ENCODE assay signal across 8 cellular contexts in genomic region chr22:37485006-37485713, GRCh38. TPM values are rescaled to one million over a fixed set of nuclear protein-coding genes. Genes with fewer than 3 reads are reported as not detected.
DNase-seq lines count a peak whose midpoint lies in the region; ATAC-seq and TF ChIP-seq lines count a peak whose summit lies in the region.

No MANE protein-coding gene starts in this region.

- H3K27ac ChIP-seq in adrenal gland, result peak overlapping the region in 4 of 5 donors; percentile 51 to 88 (median 65)
- no peak overlapping the region for H3K27ac ChIP-seq in osteoblast (ENCODE audit: low read depth, low read length)
- H3K27ac ChIP-seq in tibial artery, result peak overlapping the region in 1 of 2 donors; percentile 33

- H3K79me2 ChIP-seq in osteoblast (ENCODE audit: insufficient read depth, low read length), result no peaks in the 10 kb centered on the region

- H3K4me3 ChIP-seq in adrenal gland (peak overlapping the region in 2 of 4 donors; percentile 8 to 43), osteoblast (ENCODE audit: insufficient read depth, low read length) (no peak overlapping the region), tibial artery (peak overlapping the region; percentile 41 to 46)

- no peaks in the 10 kb centered on the region for H4K20me1 ChIP-seq in osteoblast (ENCODE audit: insufficient read depth, low read length)

- no peaks in the 10 kb centered on the region for H3K27me3 ChIP-seq in adrenal gland
- no peaks in the 10 kb centered on the region for H3K27me3 ChIP-seq in osteoblast (ENCODE audit: insufficient read depth, low read length)
- peaks cover 0 to 86% of the 10 kb centered on the region in 2 donors for H3K27me3 ChIP-seq in tibial artery

- no peaks in the 10 kb centered on the region for H3K9me3 ChIP-seq in adrenal gland (replicated peaks in 1 of 3)
- no peaks in the 10 kb centered on the region for H3K9me3 ChIP-seq in osteoblast (ENCODE audit: low read depth, low read length)
- no peaks in the 10 kb centered on the region for H3K9me3 ChIP-seq in tibial artery

- TF ChIP-seq CTCF in adrenal gland (IDR thresholded peaks at IDR 0.05) (no peak), osteoblast (IDR thresholded peaks at IDR 0.05; ENCODE audit: extremely low read depth, low read depth, low read length) (no peak), tibial artery (IDR thresholded peaks at IDR 0.05) (no peak)

- no peak overlapping the region for H3K4me2 ChIP-seq in osteoblast (ENCODE audit: insufficient read depth, low read length)

- intact Hi-C loops in adrenal gland (cut with DNase I) (no loop called here), tibial artery (cut with DNase I; ENCODE audit: low total_unique reads) (no loop called here)

- H3K36me3 ChIP-seq in adrenal gland (replicated peaks in 1 of 2), result no peaks in the 10 kb centered on the region
- H3K36me3 ChIP-seq in osteoblast (ENCODE audit: insufficient read depth, low read length), result no peaks in the 10 kb centered on the region
- no peaks in the 10 kb centered on the region for H3K36me3 ChIP-seq in tibial artery

- ATAC-seq in GM18502 (IDR thresholded peaks at IDR 0.05; ENCODE audit: poor library complexity, unreplicated experiment), result peak; percentile 11

- peaks cover 8% of the 10 kb centered on the region in 2 donors for H3K4me1 ChIP-seq in adrenal gland (replicated peaks in 1 of 2)
- peaks cover 10% of the 10 kb centered on the region for H3K4me1 ChIP-seq in osteoblast (ENCODE audit: insufficient read depth, low read length)
- H3K4me1 ChIP-seq in tibial artery, result peaks cover 0 to 22% (median 13%) of the 10 kb centered on the region in 4 donors

- no peak for TF ChIP-seq POLR2A in adrenal gland (IDR thresholded peaks at IDR 0.05)

- 69 to 90% (median 76%) methylated on average over 24 to 29 of the region's 29 CpGs for WGBS in adrenal gland, 4 donors

- DNase-seq in T-helper 9 cell, result peak; percentile 45
- peak in 2 of 7 donors; percentile 26 to 37 for DNase-seq in adrenal gland
- peak; percentile 55 for DNase-seq in osteoblast (ENCODE audit: insufficient read length, low spot score, missing footprints)
- peak in 1 of 2 donors; percentile 33 for DNase-seq in tibial artery
- no peak for DNase-seq in NCI-H2029 treated with DMSO at 0.1 percent for 48 hours (lab: John Stamatoyannopoulos, UW)
- no peak for DNase-seq in NCI-H2029 (lab: John Stamatoyannopoulos, UW)
- no peak for DNase-seq in NCI-H1694 treated with DMSO at 0.1 percent for 48 hours (lab: John Stamatoyannopoulos, UW)

- no peak overlapping the region for H2AFZ ChIP-seq in osteoblast (ENCODE audit: low read length)

RNA-seq across cellular contexts. Expression of gene MFNG, which starts 1.0 kb away (rescaled TPM):
- 10 to 100 TPM; 16.2 to 27.6 (median 22.7) TPM for total RNA-seq in adrenal gland
- polyA plus RNA-seq in adrenal gland, result 10 to 100 TPM in 1 of 3 donors, 1 to 10 TPM in 2; 4.3 to 11.5 (median 7.8) TPM
- total RNA-seq in osteoblast, result 0.29 and 0.72 TPM in 2 replicates

RNA-seq across cellular contexts. Expression of gene CARD10, which starts 34.1 kb away (rescaled TPM):
- 10 to 100 TPM; 14.0 to 34.2 (median 20.9) TPM for total RNA-seq in adrenal gland
- polyA plus RNA-seq in adrenal gland, result 10 to 100 TPM in 2 of 3 donors, 1 to 10 TPM in 1; 4.7 to 24.4 (median 17.4) TPM
- total RNA-seq in osteoblast, result 11.9 and 12.7 TPM in 2 replicates

RNA-seq across cellular contexts. Expression of gene ELFN2, which starts 57.9 kb away (rescaled TPM):
- total RNA-seq in adrenal gland, result 1 to 10 TPM in 1 of 8 donors, under 1 TPM in 5, not detected in 2; 0.04 to 2.3 (median 0.23) TPM
- 1 to 10 TPM in 1 of 3 donors, under 1 TPM in 2; 0.30 to 3.3 (median 0.77) TPM for polyA plus RNA-seq in adrenal gland
- under 0.01 and 0.29 TPM in 2 replicates for total RNA-seq in osteoblast

Comparison
In these comparisons a context has a peak if more than half of its experiments do, and no peak if none do; other contexts are left out.
1. DNase-seq: peak in T-helper 9 cell (single experiment) and osteoblast (single experiment); none in NCI-H2029 treated with DMSO at 0.1 percent for 48 hours (single experiment), NCI-H2029 (single experiment) and NCI-H1694 treated with DMSO at 0.1 percent for 48 hours (single experiment).
2. RNA of gene MFNG, which starts 1.0 kb away (total RNA-seq): 16.2 to 27.6 TPM in adrenal gland; 0.29 to 0.72 TPM in osteoblast; every median in the first group is over 10 times any median in the second.